Comparison of ENCODE assay signal across 13 cellular contexts in genomic region chr1:240914506-240914905, GRCh38.
DNase-seq lines count a peak whose midpoint lies in the region; ATAC-seq, FAIRE-seq and TF ChIP-seq lines count a peak whose summit lies in the region.
"Had no signal": no experiment of that assay in that cellular context is flagged by ENCODE, and none has a peak within 500 bp of the region (broad histone marks: within the 10 kb centered on the region; RNA-seq: fewer than 3 reads in every experiment).

No MANE protein-coding gene starts in this region.

- H3K27me3 ChIP-seq in adipocyte (replicated peaks; ENCODE audit: control insufficient read depth, insufficient read depth, low read length), result no peaks in the 10 kb centered on the region
- H3K27me3 ChIP-seq in small intestine (ENCODE audit: control insufficient read depth in 2 of 2, insufficient read depth in 2 of 2, low read length in 2 of 2), result no peaks in the 10 kb centered on the region
- H3K27me3 ChIP-seq in prostate gland (replicated peaks; ENCODE audit: insufficient read depth), result no peaks in the 10 kb centered on the region

- 41 to 69% (median 65%) methylated on average over 1 of the region's 1 CpG for WGBS in small intestine, 3 donors
- 50% methylated on average over 1 of the region's 1 CpG for WGBS in prostate gland

- no peak overlapping the region for H3K9ac ChIP-seq in adipocyte (ENCODE audit: low read length)

- no peak for TF ChIP-seq CTCF in fibroblast of villous mesenchyme (IDR thresholded peaks at IDR 0.05; ENCODE audit: insufficient read depth, low read depth, low read length)
- no peak for TF ChIP-seq CTCF in osteocyte (IDR thresholded peaks at IDR 0.05)
- no peak for TF ChIP-seq CTCF in prostate gland (IDR thresholded peaks at IDR 0.05)

- H3K27ac ChIP-seq in small intestine (ENCODE audit: low read depth in 1 of 2, low read length in 1 of 2), result no peak overlapping the region
- no peak overlapping the region for H3K27ac ChIP-seq in prostate gland
- H3K27ac ChIP-seq: 22Rv1, HL-60 had no signal

- H3K4me1 Mint-ChIP-seq in osteocyte (ENCODE audit: unreplicated experiment), result peaks cover 33% of the 10 kb centered on the region
- no peaks in the 10 kb centered on the region for H3K4me1 Mint-ChIP-seq in activated T-helper 17 cell treated with anti-CD3 and anti-CD28 coated beads, Interleukin-2, amount 50 U/mL, for 72 hours
- H3K4me1 Mint-ChIP-seq: CD14-positive monocyte had no signal

- peak overlapping the region; percentile 62 for H3K27ac Mint-ChIP-seq in osteocyte (ENCODE audit: unreplicated experiment)
- no peak overlapping the region for H3K27ac Mint-ChIP-seq in activated T-helper 17 cell treated with anti-CD3 and anti-CD28 coated beads, Interleukin-2, amount 50 U/mL, for 72 hours
- H3K27ac Mint-ChIP-seq: CD14-positive monocyte; CD8-positive, alpha-beta T cell had no signal

- no peak for ATAC-seq in activated T-helper 17 cell treated with anti-CD3 and anti-CD28 coated beads, Interleukin-2, amount 50 U/mL, for 72 hours (replicated peaks)
- ATAC-seq: CD8-positive, alpha-beta T cell had no signal

- intact Hi-C loops in prostate gland (cut with DNase I), result no loop called here

- H3K4me3 Mint-ChIP-seq in osteocyte (ENCODE audit: unreplicated experiment), result no peak overlapping the region
- H3K4me3 Mint-ChIP-seq in activated T-helper 17 cell treated with anti-CD3 and anti-CD28 coated beads, Interleukin-2, amount 50 U/mL, for 72 hours, result no peak overlapping the region
- H3K4me3 Mint-ChIP-seq: CD14-positive monocyte; CD8-positive, alpha-beta T cell had no signal

- peaks cover 2% of the 10 kb centered on the region for H3K36me3 Mint-ChIP-seq in osteocyte (ENCODE audit: unreplicated experiment)
- no peaks in the 10 kb centered on the region for H3K36me3 Mint-ChIP-seq in activated T-helper 17 cell treated with anti-CD3 and anti-CD28 coated beads, Interleukin-2, amount 50 U/mL, for 72 hours (ENCODE audit: low read depth)
- H3K36me3 Mint-ChIP-seq: CD14-positive monocyte; CD8-positive, alpha-beta T cell had no signal

- H3K4me3 ChIP-seq in adipocyte (ENCODE audit: low read length), result no peak overlapping the region
- H3K4me3 ChIP-seq in fibroblast of villous mesenchyme (ENCODE audit: low read depth, low read length), result no peak overlapping the region
- no peak overlapping the region for H3K4me3 ChIP-seq in small intestine (ENCODE audit: low read depth in 1 of 2, low read length in 2 of 2)
- H3K4me3 ChIP-seq in prostate gland, result no peak overlapping the region

- DNase-seq in EH (ENCODE audit: low read depth) (peak; percentile 6), adipocyte (ENCODE audit: low read depth) (peak; percentile 12), fibroblast of villous mesenchyme (ENCODE audit: low read depth) (peak; percentile 70), osteocyte (ENCODE audit: extremely low spot score, unreplicated experiment) (no peak), small intestine (no peak), prostate gland (ENCODE audit: low spot score) (no peak)
- DNase-seq: CD8-positive, alpha-beta T cell; COR-L47; DND-41 had no signal

- no peaks in the 10 kb centered on the region for H3K4me1 ChIP-seq in adipocyte (ENCODE audit: control insufficient read depth, insufficient read depth, low read length)
- no peaks in the 10 kb centered on the region for H3K4me1 ChIP-seq in small intestine (ENCODE audit: control insufficient read depth in 2 of 2, insufficient read depth in 1 of 2, low read depth in 1 of 2, low read length in 1 of 2)
- no peaks in the 10 kb centered on the region for H3K4me1 ChIP-seq in prostate gland (replicated peaks)

- no peaks in the 10 kb centered on the region for H3K27me3 Mint-ChIP-seq in osteocyte (ENCODE audit: unreplicated experiment)
- H3K27me3 Mint-ChIP-seq in activated T-helper 17 cell treated with anti-CD3 and anti-CD28 coated beads, Interleukin-2, amount 50 U/mL, for 72 hours, result peaks cover 8% of the 10 kb centered on the region

- H3K9me3 ChIP-seq in adipocyte (ENCODE audit: control insufficient read depth, low read length), result no peaks in the 10 kb centered on the region
- H3K9me3 ChIP-seq in small intestine (ENCODE audit: control insufficient read depth, low read depth), result no peaks in the 10 kb centered on the region
- H3K9me3 ChIP-seq in prostate gland, result no peaks in the 10 kb centered on the region

- no peaks in the 10 kb centered on the region for H3K9me3 Mint-ChIP-seq in osteocyte (ENCODE audit: unreplicated experiment)
- peaks cover 6% of the 10 kb centered on the region for H3K9me3 Mint-ChIP-seq in activated T-helper 17 cell treated with anti-CD3 and anti-CD28 coated beads, Interleukin-2, amount 50 U/mL, for 72 hours

- TF ChIP-seq POLR2A in prostate gland (IDR thresholded peaks at IDR 0.05), result no peak

- no peak for FAIRE-seq in small intestine (lab: Jason Lieb, UNC)

- H3K36me3 ChIP-seq in adipocyte (ENCODE audit: control insufficient read depth, insufficient read depth, low read length, severe bottlenecking), result no peaks in the 10 kb centered on the region
- no peaks in the 10 kb centered on the region for H3K36me3 ChIP-seq in small intestine (ENCODE audit: control insufficient read depth in 2 of 2, insufficient read depth in 2 of 2, low read length in 2 of 2)
- H3K36me3 ChIP-seq in prostate gland, result no peaks in the 10 kb centered on the region

Comparison
In these comparisons a context has a peak if more than half of its experiments do, and no peak if none do; other contexts are left out.
1. DNase-seq: peak in EH (single experiment), adipocyte (single experiment) and fibroblast of villous mesenchyme (single experiment); none in osteocyte (single experiment), small intestine (single experiment) and prostate gland (single experiment).